In genomic region chr6:28980797-28981390, GRCh38 we compare ENCODE assay signal across 8 cellular contexts. TPM values are rescaled to one million over a fixed set of nuclear protein-coding genes. Genes with fewer than 3 reads are reported as not detected.
A peak's percentile ranks its signal among the peaks of the same experiment; 100 is the strongest.
DNase-seq lines count a peak whose midpoint lies in the region; ATAC-seq, FAIRE-seq and TF ChIP-seq lines count a peak whose summit lies in the region.

No MANE protein-coding gene starts in this region.

- WGBS in A549 (ENCODE audit: missing lambda C conversion rate) = 2% methylated on average over 16 of the region's 16 CpGs
- WGBS in thyroid gland, 2 donors = 5 to 7% methylated on average over 16 of the region's 16 CpGs

- peak overlapping the region; percentile 90 for H3K4me3 Mint-ChIP-seq in activated CD8-positive, alpha-beta memory T cell treated with anti-CD3 and anti-CD28 coated beads, Interleukin-2, amount 10 ng/mL, durations not matched to agents 7 days and 5 days

- TF ChIP-seq CTCF in A549 (IDR thresholded peaks at IDR 0.05) = 0 out of 3 replicates have a peak, but pooled peaks have one; percentile 11
- peak; percentile 49 for TF ChIP-seq CTCF in GM12873 (IDR thresholded peaks at IDR 0.05; ENCODE audit: insufficient read depth, low read depth, low read length, missing control alignments)
- peak in 4 of 6 experiments; percentile 15 to 45 (median 24) for TF ChIP-seq CTCF in thyroid gland (IDR thresholded peaks at IDR 0.05)

- CTCF ChIA-PET in A549 (lab: Yijun Ruan, JAX) = interaction anchor here (0.8 to 3.1 kb wide), 12 partner anchors 13 to 185 kb away, joined by 3 to 7 read pairs (median 3); partner anchors contain the start of gene TRIM27
- CTCF ChIA-PET in activated CD8-positive, alpha-beta memory T cell treated with anti-CD3 and anti-CD28 coated beads, Interleukin-2, amount 10 ng/mL, durations not matched to agents 7 days and 5 days (lab: Charles Lee) = interaction anchor here (0.8 to 4.4 kb wide), 7 partner anchors 24 to 143 kb away, joined by 3 to 28 read pairs (median 4); no protein-coding TSS in a partner anchor

- ATAC-seq in A549 (peak; percentile 75 to 76), HG03439 (IDR thresholded peaks at IDR 0.05; ENCODE audit: unreplicated experiment) (peak; percentile 43), esophagus mucosa (peak; percentile 21)
- ATAC-seq in activated CD8-positive, alpha-beta memory T cell treated with anti-CD3 and anti-CD28 coated beads, Interleukin-2, amount 10 ng/mL, durations not matched to agents 7 days and 5 days = peak; percentile 71

- FAIRE-seq in A549 (lab: Jason Lieb, UNC) = no peak

- TF ChIP-seq RAD21 in A549 (conservative IDR thresholded peaks at IDR 0.05 in 1 of 2, IDR thresholded peaks at IDR 0.05 in 1 of 2) = no peak

- H3K27ac Mint-ChIP-seq in activated CD8-positive, alpha-beta memory T cell treated with anti-CD3 and anti-CD28 coated beads, Interleukin-2, amount 10 ng/mL, durations not matched to agents 7 days and 5 days = peak overlapping the region; percentile 86

- TF ChIP-seq POLR2A in A549 (IDR thresholded peaks at IDR 0.05; ENCODE audit: low read length) (no peak), thyroid gland (IDR thresholded peaks at IDR 0.05) (no peak)

- TF ChIP-seq EP300 in A549 (IDR thresholded peaks at IDR 0.05) = no peak

- peak overlapping the region; percentile 80 for H3K4me3 ChIP-seq in A549
- H3K4me3 ChIP-seq in muscle layer of duodenum (ENCODE audit: low read depth in 1 of 2, low read length in 2 of 2) = peak overlapping the region; percentile 92 to 94
- peak overlapping the region; percentile 0 to 38 (median 0) for H3K4me3 ChIP-seq in thyroid gland (replicated peaks in 1 of 3)

- H3K4me1 Mint-ChIP-seq in activated CD8-positive, alpha-beta memory T cell treated with anti-CD3 and anti-CD28 coated beads, Interleukin-2, amount 10 ng/mL, durations not matched to agents 7 days and 5 days = peaks cover 50% of the 10 kb centered on the region

- H3K4me1 ChIP-seq in A549 (peaks cover 10% of the 10 kb centered on the region), muscle layer of duodenum (ENCODE audit: control insufficient read depth in 1 of 2, insufficient read depth in 2 of 2, low read length in 2 of 2) (peaks cover 0 to 5% of the 10 kb centered on the region in 2 donors), thyroid gland (peaks cover 0 to 6% of the 10 kb centered on the region in 2 donors)

- H3K9me3 Mint-ChIP-seq in activated CD8-positive, alpha-beta memory T cell treated with anti-CD3 and anti-CD28 coated beads, Interleukin-2, amount 10 ng/mL, durations not matched to agents 7 days and 5 days (ENCODE audit: low read depth) = no peaks in the 10 kb centered on the region

- H3K36me3 ChIP-seq in muscle layer of duodenum (ENCODE audit: control insufficient read depth in 1 of 2, insufficient read depth in 2 of 2, low read length in 2 of 2) (no peaks in the 10 kb centered on the region), thyroid gland (no peaks in the 10 kb centered on the region)

- H3K9me3 ChIP-seq in A549 (no peaks in the 10 kb centered on the region), muscle layer of duodenum (ENCODE audit: control insufficient read depth in 1 of 2, low read length in 2 of 2) (no peaks in the 10 kb centered on the region), thyroid gland (no peaks in the 10 kb centered on the region)

- H3K4me2 ChIP-seq in A549 = peak overlapping the region; percentile 81

- peaks cover 61% of the 10 kb centered on the region for H3K27me3 Mint-ChIP-seq in activated CD8-positive, alpha-beta memory T cell treated with anti-CD3 and anti-CD28 coated beads, Interleukin-2, amount 10 ng/mL, durations not matched to agents 7 days and 5 days

- DNase-seq in A549 (ENCODE audit: low read depth in 1 of 2, low spot score in 1 of 2) (peak; percentile 78 to 86), NOMO-1 (lab: John Stamatoyannopoulos, UW; ENCODE audit: unreplicated experiment in 2 of 2) (peak; percentile 73 to 76), thyroid gland (peak; percentile 48 to 53)
- peak; percentile 69 for DNase-seq in activated CD8-positive, alpha-beta memory T cell treated with anti-CD3 and anti-CD28 coated beads, Interleukin-2, amount 10 ng/mL, durations not matched to agents 7 days and 5 days

- no peaks in the 10 kb centered on the region for H3K27me3 ChIP-seq in muscle layer of duodenum (ENCODE audit: low read depth, low read length)
- H3K27me3 ChIP-seq in thyroid gland = no peaks in the 10 kb centered on the region

- intact Hi-C loops in thyroid gland (cut with DNase I) = loop anchor here (5.0 kb wide), 1 partner anchor 39 kb away; no protein-coding TSS in a partner anchor

- H3K36me3 Mint-ChIP-seq in activated CD8-positive, alpha-beta memory T cell treated with anti-CD3 and anti-CD28 coated beads, Interleukin-2, amount 10 ng/mL, durations not matched to agents 7 days and 5 days = peaks cover 3% of the 10 kb centered on the region

- H3K27ac ChIP-seq in A549 (peak overlapping the region; percentile 69 to 86), muscle layer of duodenum (ENCODE audit: low read length) (peak overlapping the region; percentile 78), thyroid gland (peak overlapping the region in 2 of 3 donors; percentile 30 to 81)

- POLR2A ChIA-PET in A549 (lab: Yijun Ruan, JAX) = interaction anchor here (0.7 to 2.2 kb wide), 4 partner anchors 57 to 714 kb away, joined by 3 to 13 read pairs (median 6); partner anchors contain the start of genes TRIM27 and ZSCAN26

TF ChIP-seq in A549, 52 proteins besides CTCF, POLR2A, EP300 and RAD21:
- no peak for TF ChIP-seq ESRRA (IDR thresholded peaks at IDR 0.05; ENCODE audit: borderline replicate concordance, low read length)
- TF ChIP-seq, protein P1, sequence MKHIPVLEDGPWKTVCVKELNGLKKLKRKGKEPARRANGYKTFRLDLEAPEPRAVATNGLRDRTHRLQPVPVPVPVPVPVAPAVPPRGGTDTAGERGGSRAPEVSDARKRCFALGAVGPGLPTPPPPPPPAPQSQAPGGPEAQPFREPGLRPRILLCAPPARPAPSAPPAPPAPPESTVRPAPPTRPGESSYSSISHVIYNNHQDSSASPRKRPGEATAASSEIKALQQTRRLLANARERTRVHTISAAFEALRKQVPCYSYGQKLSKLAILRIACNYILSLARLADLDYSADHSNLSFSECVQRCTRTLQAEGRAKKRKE (CRISPR knock-in tag; IDR thresholded peaks at IDR 0.05; ENCODE audit: low read depth) = no peak
- no peak for TF ChIP-seq ZSCAN20 (CRISPR knock-in tag; IDR thresholded peaks at IDR 0.05)
- TF ChIP-seq POLR2AphosphoS2 (conservative IDR thresholded peaks at IDR 0.05; ENCODE audit: low read length) = no peak
- TF ChIP-seq, protein P2, sequence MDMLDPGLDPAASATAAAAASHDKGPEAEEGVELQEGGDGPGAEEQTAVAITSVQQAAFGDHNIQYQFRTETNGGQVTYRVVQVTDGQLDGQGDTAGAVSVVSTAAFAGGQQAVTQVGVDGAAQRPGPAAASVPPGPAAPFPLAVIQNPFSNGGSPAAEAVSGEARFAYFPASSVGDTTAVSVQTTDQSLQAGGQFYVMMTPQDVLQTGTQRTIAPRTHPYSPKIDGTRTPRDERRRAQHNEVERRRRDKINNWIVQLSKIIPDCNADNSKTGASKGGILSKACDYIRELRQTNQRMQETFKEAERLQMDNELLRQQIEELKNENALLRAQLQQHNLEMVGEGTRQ (IDR thresholded peaks at IDR 0.05) = no peak
- no peak for TF ChIP-seq FOSB (CRISPR knock-in tag; IDR thresholded peaks at IDR 0.05)
- no peak for TF ChIP-seq GATA3 (IDR thresholded peaks at IDR 0.05; ENCODE audit: borderline replicate concordance)
- TF ChIP-seq KDM5A (IDR thresholded peaks at IDR 0.05) = no peak
- TF ChIP-seq EHF (CRISPR knock-in tag; IDR thresholded peaks at IDR 0.05) = no peak

RNA-seq across cellular contexts. Expression of gene ZNF311, which starts 24.2 kb away (rescaled TPM):
- 0.74 and 0.94 TPM in 2 replicates for polyA plus RNA-seq in A549 (2011; rRNA removed)
- 0.12 and 0.18 TPM in 2 replicates for polyA plus RNA-seq in A549 (2012; cell fraction: cytosol; rRNA removed)
- 0.10 and 0.12 TPM in 2 replicates for polyA plus RNA-seq in A549 (2012; cell fraction: nucleus; rRNA removed)
- 0.18 to 0.29 TPM (median 0.27 TPM) in 3 replicates for polyA plus RNA-seq in A549 (2017; fragmentation: RNase III; extraction: RNeasy Plus Mini Kit Qiagen cat#74134 plus additional on column Dnase treatment)
- 0.62 and 0.63 TPM in 2 replicates for polyA minus RNA-seq in A549 (2011; rRNA and poly(A)+ RNA removed)
- total RNA-seq in activated CD8-positive, alpha-beta memory T cell treated with anti-CD3 and anti-CD28 coated beads, Interleukin-2, amount 10 ng/mL, durations not matched to agents 7 days and 5 days = under 1 TPM; 0.26 to 0.40 TPM
- total RNA-seq in esophagus mucosa = 1.1 TPM
- total RNA-seq in thyroid gland = 1 to 10 TPM; 1.0 to 2.0 (median 1.6) TPM

RNA-seq across cellular contexts. Expression of gene TRIM27, which starts 57.1 kb away (rescaled TPM):
- 50.1 and 51.4 TPM in 2 replicates for polyA plus RNA-seq in A549 (2011; rRNA removed)
- polyA plus RNA-seq in A549 (2012; cell fraction: cytosol; rRNA removed) = 19.2 and 26.4 TPM in 2 replicates
- polyA plus RNA-seq in A549 (2012; cell fraction: nucleus; rRNA removed) = 36.0 and 41.4 TPM in 2 replicates
- polyA plus RNA-seq in A549 (2017; fragmentation: RNase III; extraction: RNeasy Plus Mini Kit Qiagen cat#74134 plus additional on column Dnase treatment) = 26.3 to 28.5 TPM (median 27.8 TPM) in 3 replicates
- polyA minus RNA-seq in A549 (2011; rRNA and poly(A)+ RNA removed) = 52.0 and 69.6 TPM in 2 replicates
- total RNA-seq in activated CD8-positive, alpha-beta memory T cell treated with anti-CD3 and anti-CD28 coated beads, Interleukin-2, amount 10 ng/mL, durations not matched to agents 7 days and 5 days = 10 to 100 TPM; 52.5 to 62.9 TPM
- total RNA-seq in esophagus mucosa = 22.0 TPM
- total RNA-seq in thyroid gland = 10 to 100 TPM; 57.1 to 73.2 (median 66.7) TPM

Comparison
In these comparisons a context has a peak if more than half of its experiments do, and no peak if none do; other contexts are left out.
1. Peak in every context shown above with its lines: DNase-seq, ATAC-seq, H3K4me3 ChIP-seq and H3K27ac ChIP-seq.
2. ATAC-seq: peak in every context shown above with its lines; median percentile 76 in A549; 71 in activated CD8-positive, alpha-beta memory T cell treated with anti-CD3 and anti-CD28 coated beads, Interleukin-2, amount 10 ng/mL, durations not matched to agents 7 days and 5 days; 43 in HG03439; 21 in esophagus mucosa.
3. H3K4me3 ChIP-seq: peak in every context shown above with its lines; median percentile 93 in muscle layer of duodenum; 80 in A549; 0 in thyroid gland.